33 cellular contexts compared by ENCODE assay signal in genomic region chr11:129423426-129423825, GRCh38. TPM values are rescaled to one million over a fixed set of nuclear protein-coding genes. Genes with fewer than 3 reads are reported as not detected.
"Had no signal": no experiment of that assay in that cellular context is flagged by ENCODE, and none has a peak within 500 bp of the region (broad histone marks: within the 10 kb centered on the region; RNA-seq: fewer than 3 reads in every experiment).

No MANE protein-coding gene starts in this region.

- H3K9me3 Mint-ChIP-seq: natural killer cell; nephron; neural progenitor cell; stimulated activated effector memory CD8-positive, alpha-beta T cell treated with anti-CD3 and anti-CD28 coated beads, Interleukin-12 subunit alpha, Interleukin-12 subunit beta, amount 100 ng/mL, for 72 hours; stimulated activated naive B cell treated with anti-CD40 and anti-IgM and Interleukin-4, amounts not matched to agents 10 μg/mL and 1 μg/mL and 100 μg/mL, for 72 hours; stimulated activated naive CD8-positive, alpha-beta T cell treated with anti-CD3 and anti-CD28 coated beads, Interleukin-15, Interleukin-2, amounts not matched to agents 100 ng/mL and 50 ng/mL, for 24 hours; type B pancreatic cell had no signal

- DNase-seq: naive B cell; natural killer cell; occipital lobe; pancreas; right cardiac atrium; stimulated activated CD4-positive, alpha-beta T cell treated with anti-CD3 and anti-CD28 coated beads, Interleukin-15, amount 100 ng/mL, for 24 hours; stimulated activated CD4-positive, alpha-beta T cell treated with anti-CD3 and anti-CD28 coated beads, Interleukin-2, amount 100 ng/mL, for 24 hours; stimulated activated CD4-positive, alpha-beta T cell treated with anti-CD3 and anti-CD28 coated beads, Interleukin-2, amount 100 ng/mL, for 48 hours; stimulated activated CD4-positive, alpha-beta T cell treated with anti-CD3 and anti-CD28 coated beads, Interleukin-4, amount 100 ng/mL, for 24 hours; stimulated activated naive B cell treated with anti-CD40 and anti-IgM and Interleukin-4, amounts not matched to agents 10 μg/mL and 1 μg/mL and 100 μg/mL, for 72 hours; stimulated activated naive CD4-positive, alpha-beta T cell treated with Interleukin-2 at 50 U/mL for 16 hours; stomach; thyroid gland; upper lobe of right lung; uterus had no signal

- H3K36me3 ChIP-seq: neural progenitor cell, pancreas, prostate gland, stomach, thoracic aorta, thyroid gland, tibial nerve, upper lobe of right lung, uterus had no signal

- H3K4me3 Mint-ChIP-seq: natural killer cell; nephron; neural progenitor cell; stimulated activated effector memory CD8-positive, alpha-beta T cell treated with anti-CD3 and anti-CD28 coated beads, Interleukin-12 subunit alpha, Interleukin-12 subunit beta, amount 100 ng/mL, for 72 hours; stimulated activated naive B cell treated with anti-CD40 and anti-IgM and Interleukin-4, amounts not matched to agents 10 μg/mL and 1 μg/mL and 100 μg/mL, for 72 hours; stimulated activated naive CD8-positive, alpha-beta T cell treated with anti-CD3 and anti-CD28 coated beads, Interleukin-15, Interleukin-2, amounts not matched to agents 100 ng/mL and 50 ng/mL, for 24 hours; type B pancreatic cell had no signal

- H3K27me3 Mint-ChIP-seq: type B pancreatic cell had no signal

- H3K27ac ChIP-seq: neural progenitor cell, pancreas, prostate gland, skin epidermis, stomach, thoracic aorta, thyroid gland, tibial nerve, upper lobe of right lung, uterus had no signal

- H3K4me1 Mint-ChIP-seq: naive B cell; natural killer cell; stimulated activated effector memory CD8-positive, alpha-beta T cell treated with anti-CD3 and anti-CD28 coated beads, Interleukin-12 subunit alpha, Interleukin-12 subunit beta, amount 100 ng/mL, for 72 hours; stimulated activated naive B cell treated with anti-CD40 and anti-IgM and Interleukin-4, amounts not matched to agents 10 μg/mL and 1 μg/mL and 100 μg/mL, for 72 hours had no signal

- H3K4me3 ChIP-seq: neural progenitor cell, pancreas, prostate gland, skin epidermis, smooth muscle cell, stomach, thoracic aorta, thyroid gland, tibial nerve, upper lobe of right lung, uterus had no signal

- H3K4me1 ChIP-seq: neural progenitor cell, pancreas, prostate gland, thyroid gland, tibial nerve, upper lobe of right lung, uterus had no signal

- H3K27me3 ChIP-seq: neural progenitor cell, pancreas, stomach, thyroid gland, tibial nerve, upper lobe of right lung, uterus had no signal

- H3K36me3 Mint-ChIP-seq: naive B cell; natural killer cell; neural progenitor cell; stimulated activated effector memory CD8-positive, alpha-beta T cell treated with anti-CD3 and anti-CD28 coated beads, Interleukin-12 subunit alpha, Interleukin-12 subunit beta, amount 100 ng/mL, for 72 hours; stimulated activated naive B cell treated with anti-CD40 and anti-IgM and Interleukin-4, amounts not matched to agents 10 μg/mL and 1 μg/mL and 100 μg/mL, for 72 hours had no signal

- H3K9me3 ChIP-seq: pancreas, prostate gland, stomach, thoracic aorta, thyroid gland, tibial nerve, upper lobe of right lung, uterus had no signal

- H3K27ac Mint-ChIP-seq: naive B cell; natural killer cell; nephron; neural progenitor cell; stimulated activated effector memory CD8-positive, alpha-beta T cell treated with anti-CD3 and anti-CD28 coated beads, Interleukin-12 subunit alpha, Interleukin-12 subunit beta, amount 100 ng/mL, for 72 hours; stimulated activated naive B cell treated with anti-CD40 and anti-IgM and Interleukin-4, amounts not matched to agents 10 μg/mL and 1 μg/mL and 100 μg/mL, for 72 hours; stimulated activated naive CD8-positive, alpha-beta T cell treated with anti-CD3 and anti-CD28 coated beads, Interleukin-15, Interleukin-2, amounts not matched to agents 100 ng/mL and 50 ng/mL, for 24 hours; type B pancreatic cell had no signal

RNA-seq across cellular contexts. Expression of gene BARX2, which starts 47.8 kb away (rescaled TPM):
- total RNA-seq: myocyte, natural killer cell, osteoblast, posterior vena cava, pulmonary artery endothelial cell, right cardiac atrium, sciatic nerve, subcutaneous adipose tissue, thoracic aorta, tibial nerve, upper lobe of right lung had no signal
- polyA plus RNA-seq: neural cell, right cardiac atrium, urinary bladder had no signal
